ENCODE assay signal across 8 cellular contexts in the genomic region with DNA sequence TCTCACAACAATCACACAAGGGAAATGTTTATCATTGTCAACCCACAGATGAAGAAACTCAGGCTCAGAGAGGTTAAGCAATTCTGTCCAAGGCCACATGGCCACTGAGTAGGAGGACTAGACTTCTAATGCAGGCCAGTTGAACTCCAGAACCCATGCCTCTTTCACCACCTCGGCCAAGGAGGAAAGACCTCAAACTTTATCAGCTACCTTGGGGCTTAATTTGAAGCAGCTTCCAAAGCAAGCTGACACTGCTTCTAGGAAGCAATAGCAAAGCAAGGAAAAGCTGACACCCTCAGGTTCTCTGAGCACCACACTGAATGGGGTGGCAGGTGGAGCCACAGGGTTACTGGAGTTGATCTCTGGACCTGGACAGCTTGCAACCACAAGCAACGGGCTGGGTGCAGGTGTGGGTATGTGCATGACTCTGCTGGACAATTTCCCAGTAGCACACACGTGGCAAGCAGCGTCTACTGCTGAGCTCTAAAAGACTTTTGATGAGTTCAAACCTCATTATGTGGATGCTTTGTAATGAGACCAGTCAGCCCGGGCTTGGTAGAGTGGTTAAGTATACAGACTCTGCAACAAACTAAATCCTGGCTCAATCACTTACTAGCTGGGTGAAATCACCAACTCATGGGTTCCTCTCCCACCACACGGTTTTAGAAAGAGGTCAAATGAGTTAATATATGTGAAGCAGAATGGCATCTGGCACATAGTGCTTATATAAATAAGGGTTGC. TPM values are rescaled to one million over a fixed set of nuclear protein-coding genes. Genes with fewer than 3 reads are reported as not detected.
DNase-seq lines count a peak whose midpoint lies in the region; ATAC-seq, FAIRE-seq and TF ChIP-seq lines count a peak whose summit lies in the region.

No MANE protein-coding gene starts in this region.

- peak overlapping the region in 1 of 8 donors; percentile 81 for H3K4me3 Mint-ChIP-seq in CD4-positive, alpha-beta memory T cell

- no peaks in the 10 kb centered on the region for H3K27me3 ChIP-seq in CD4-positive, alpha-beta memory T cell (ENCODE audit: insufficient read depth, low read length)
- H3K27me3 ChIP-seq in GM12878 (replicated peaks in 1 of 2; ENCODE audit: control insufficient read depth in 2 of 2, insufficient read depth in 2 of 2, low read length in 1 of 2) (no peaks in the 10 kb centered on the region), mucosa of rectum (ENCODE audit: control insufficient read depth in 2 of 2, insufficient read depth in 2 of 2, low read length in 2 of 2) (no peaks in the 10 kb centered on the region)

- no peaks in the 10 kb centered on the region for H3K36me3 ChIP-seq in CD4-positive, alpha-beta memory T cell (ENCODE audit: insufficient read depth, low read length)
- H3K36me3 ChIP-seq in GM12878 (ENCODE audit: control insufficient read depth in 2 of 2, insufficient read depth in 2 of 2, low read length in 1 of 2) = no peaks in the 10 kb centered on the region; a peak in 1 of 4 replicates
- peaks cover 0 to 8% of the 10 kb centered on the region in 2 donors for H3K36me3 ChIP-seq in mucosa of rectum (ENCODE audit: control insufficient read depth in 2 of 2, insufficient read depth in 2 of 2, low read length in 2 of 2)

- no TSS peak for BruUV-seq in GM12878 (replicated peaks; lab: Mats Ljungman, UMichigan)

- peaks cover 1 to 9% of the 10 kb centered on the region in 2 donors for H3K36me3 Mint-ChIP-seq in CD4-positive, alpha-beta memory T cell

- H3K9ac ChIP-seq in GM12878 (ENCODE audit: control insufficient read depth, insufficient read depth, low read length) (no peak overlapping the region), mucosa of rectum (ENCODE audit: low read depth in 1 of 2, low read length in 2 of 2) (peak overlapping the region; percentile 35 to 50)

- intact Hi-C loops in CD4-positive, alpha-beta memory T cell (cut with micrococcal nuclease) = loop anchor here (1.0 to 5.0 kb wide), 7 partner anchors 38 to 1092 kb away; partner anchors contain the start of gene TIPARP
- intact Hi-C loops in GM12878 (cut with micrococcal nuclease; ENCODE audit: unreplicated experiment) = loop anchor here (1.0 to 5.0 kb wide), 5 partner anchors 49 to 986 kb away; no protein-coding TSS in a partner anchor

- no peak overlapping the region for H3K27ac ChIP-seq in CD4-positive, alpha-beta memory T cell (ENCODE audit: low read depth, low read length)
- H3K27ac ChIP-seq in GM12878 (ENCODE audit: control insufficient read depth, insufficient read depth) (no peak overlapping the region), mucosa of rectum (ENCODE audit: low read depth in 2 of 2, low read length in 2 of 2) (peak overlapping the region; percentile 78 to 85)

- H3K27me3 Mint-ChIP-seq in CD4-positive, alpha-beta memory T cell = no peaks in the 10 kb centered on the region

- peak overlapping the region; percentile 18; the same call in 1 of the 2 replicates for H3K4me2 ChIP-seq in GM12878 (ENCODE audit: control insufficient read depth, insufficient read depth)

- RAD21 ChIA-PET in GM12878 (lab: Charles Lee; ENCODE audit: unreplicated experiment) = interaction anchor here (0.7 to 5.5 kb wide), 33 partner anchors 9 to 627 kb away, joined by 3 to 80 read pairs (median 4); partner anchors contain the start of gene TIPARP

- ATAC-seq in HG03175 (IDR thresholded peaks at IDR 0.05; ENCODE audit: unreplicated experiment) (peak; percentile 12), GM12878 (no peak; the same call in 1 of the 3 replicates)

- no peak for FAIRE-seq in GM12878 (lab: Jason Lieb, UNC)

- no peaks in the 10 kb centered on the region for H3K9me3 Mint-ChIP-seq in CD4-positive, alpha-beta memory T cell

- SMC1A ChIA-PET in GM12878 (lab: Charles Lee; ENCODE audit: uncharacterized antibody, unreplicated experiment) = interaction anchor here (0.6 to 7.8 kb wide), 38 partner anchors 10 to 984 kb away, joined by 3 to 98 read pairs (median 4); partner anchors contain the start of genes SSR3 and TIPARP

- CTCF ChIA-PET in CD4-positive, alpha-beta memory T cell (lab: Charles Lee; ENCODE audit: partially characterized antibody) = interaction anchor here (0.6 to 17.1 kb wide), 68 partner anchors 9 to 1093 kb away, joined by 3 to 346 read pairs (median 5); partner anchors contain the start of genes CCNL1, SSR3 and TIPARP
- CTCF ChIA-PET in GM12878 (lab: Yijun Ruan, JAX) = interaction anchor here (0.6 to 32.0 kb wide), 53 partner anchors 9 to 987 kb away, joined by 3 to 939 read pairs (median 4); partner anchors contain the start of genes CCNL1, SSR3 and TIPARP

- TF ChIP-seq CTCF in GM12878 (IDR thresholded peaks at IDR 0.05 in 2 of 3, conservative IDR thresholded peaks at IDR 0.05 in 1 of 3; ENCODE audit: control insufficient read depth in 2 of 3, extremely low read depth in 1 of 3, insufficient read depth in 1 of 3, low read depth in 3 of 3, low read length in 3 of 3) = no peak

- TF ChIP-seq EP300 in GM12878 (IDR thresholded peaks at IDR 0.05; ENCODE audit: borderline replicate concordance in 1 of 2, control insufficient read depth in 1 of 2, low read depth in 2 of 2, low read length in 2 of 2) = no peak

- 43% methylated on average over 6 of the region's 6 CpGs for WGBS in GM12878 (ENCODE audit: insufficient coverage, insufficient replicate concordance, low lambda C conversion rate, missing lambda C conversion rate)

- no peak overlapping the region for H2AFZ ChIP-seq in GM12878 (ENCODE audit: control insufficient read depth, low read depth, low read length)

- no peaks in the 10 kb centered on the region for H4K20me1 ChIP-seq in GM12878 (ENCODE audit: control insufficient read depth, insufficient read depth)

- no peak overlapping the region for H3K4me3 ChIP-seq in CD4-positive, alpha-beta memory T cell (ENCODE audit: low read length in 2 of 2)
- H3K4me3 ChIP-seq in GM12878 = no peak overlapping the region
- peak overlapping the region in 1 of 2 donors; percentile 23 for H3K4me3 ChIP-seq in mucosa of rectum (ENCODE audit: low read length in 2 of 2)

- H3K4me1 Mint-ChIP-seq in CD4-positive, alpha-beta memory T cell = peaks cover 19 to 47% (median 38%) of the 10 kb centered on the region in 4 donors

- in situ Hi-C loops in GM12878 (cut with MboI) = loop anchor here (5.0 to 25.0 kb wide), 3 partner anchors 460 to 975 kb away; no protein-coding TSS in a partner anchor

- TF ChIP-seq RAD21 in GM12878 (IDR thresholded peaks at IDR 0.05; ENCODE audit: insufficient read depth, low read depth, low read length) = no peak

- no peaks in the 10 kb centered on the region for H3K79me2 ChIP-seq in GM12878 (ENCODE audit: control insufficient read depth, insufficient read depth, low read length)

- no peak for DNase-seq in CD4-positive, alpha-beta memory T cell
- no peak for DNase-seq in GM12878 (ENCODE audit: low read depth, low spot score)
- no peak for DNase-seq in SW480 (ENCODE audit: low spot score)
- DNase-seq in activated effector memory CD4-positive, alpha-beta T cell treated with anti-CD3 and anti-CD28 coated beads, Interleukin-2, amount 50 U/mL, for 16 hours = no peak
- no peak for DNase-seq in stimulated activated CD4-positive, alpha-beta T cell treated with anti-CD3 and anti-CD28 coated beads, Interleukin-15, amount 100 ng/mL, for 24 hours
- no peak for DNase-seq in OCI-M2 (lab: John Stamatoyannopoulos, UW; ENCODE audit: unreplicated experiment)

- H3K9me3 ChIP-seq in CD4-positive, alpha-beta memory T cell (ENCODE audit: control insufficient read depth in 1 of 2, low read length in 2 of 2) = no peaks in the 10 kb centered on the region
- H3K9me3 ChIP-seq in GM12878 (replicated peaks; ENCODE audit: control insufficient read depth, insufficient read depth, low read length) (no peaks in the 10 kb centered on the region), mucosa of rectum (ENCODE audit: control insufficient read depth in 2 of 2, low read length in 2 of 2) (no peaks in the 10 kb centered on the region)

- peak overlapping the region in 5 of 7 donors; percentile 30 to 66 (median 61) for H3K27ac Mint-ChIP-seq in CD4-positive, alpha-beta memory T cell

- no peak for TF ChIP-seq POLR2A in GM12878 (IDR thresholded peaks at IDR 0.05; ENCODE audit: low read depth, low read length)

- H3K4me1 ChIP-seq in CD4-positive, alpha-beta memory T cell (ENCODE audit: insufficient read depth, low read length) = peaks cover 42% of the 10 kb centered on the region
- H3K4me1 ChIP-seq in GM12878 (ENCODE audit: control insufficient read depth, insufficient read depth, low read length) (peaks cover 10% of the 10 kb centered on the region), mucosa of rectum (ENCODE audit: control insufficient read depth in 2 of 2, insufficient read depth in 2 of 2, low read length in 2 of 2) (peaks cover 23 to 34% of the 10 kb centered on the region in 2 donors)

- POLR2A ChIA-PET in CD4-positive, alpha-beta memory T cell (lab: Charles Lee; ENCODE audit: partially characterized antibody) = interaction anchor here (0.9 to 2.9 kb wide), 15 partner anchors 10 to 582 kb away, joined by 3 to 23 read pairs (median 4); partner anchors contain the start of genes CCNL1, SSR3 and TIPARP
- POLR2A ChIA-PET in GM12878 (lab: Charles Lee) = interaction anchor here (0.6 to 1.4 kb wide), 3 partner anchors 33 to 50 kb away, joined by 3 to 6 read pairs (median 3); no protein-coding TSS in a partner anchor

TF ChIP-seq in GM12878, 131 proteins besides CTCF, POLR2A, EP300 and RAD21:
- no peak for TF ChIP-seq EED (IDR thresholded peaks at IDR 0.05; ENCODE audit: low read depth)

RNA-seq across cellular contexts. Expression of gene CCNL1, which starts 23.1 kb away (rescaled TPM):
- total RNA-seq in CD4-positive, alpha-beta memory T cell = 100 to 1,000 TPM; 327 to 330 TPM
- polyA plus RNA-seq in CD4-positive, alpha-beta memory T cell = 10 to 100 TPM; 62.7 to 69.7 TPM
- 786 and 840 TPM in 2 replicates for total RNA-seq in GM12878 (2013; cell fraction: nucleolus; rRNA removed)
- total RNA-seq in GM12878 (2014; rRNA removed) (173 and 180 TPM in 2 replicates), GM12878 (2014; rRNA removed; fragmentation: Illumina TruSeq; extraction: Trizol) (125 and 134 TPM in 2 replicates), GM12878 (2021) (105 and 107 TPM in 2 replicates)
- polyA plus RNA-seq in GM12878 (2011; ENCODE audit: low read depth) = 92.3 TPM
- polyA plus RNA-seq in GM12878 (2011; rRNA removed) (174 and 236 TPM in 2 replicates), GM12878 (2014; fragmentation: Illumina TruSeq; extraction: Trizol) (119 and 153 TPM in 2 replicates), GM12878 (2014; fragmentation: Nextera tagmentation; extraction: Ambion mirVana) (10 to 100 TPM; 22.2 to 39.8 TPM), GM12878 (2014; rRNA removed) (127 and 135 TPM in 2 replicates), GM12878 (2016; fragmentation: Nextera tagmentation; extraction: Ambion mirVana) (100 to 1,000 TPM in 1 of 2 experiments, 10 to 100 TPM in 1; 85.1 to 111 TPM)
- 54.9 and 72.4 TPM in 2 replicates for polyA plus RNA-seq in GM12878 (2011; cell fraction: cytosol; rRNA removed)
- polyA plus RNA-seq in GM12878 (2011; cell fraction: nucleus; rRNA removed) = 732 and 1,003 TPM in 2 replicates
- polyA plus RNA-seq in GM12878 (2012) = 101 and 129 TPM in 2 replicates
- polyA minus RNA-seq in GM12878 (2011; rRNA and poly(A)+ RNA removed) = 159 and 190 TPM in 2 replicates
- polyA minus RNA-seq in GM12878 (2011; cell fraction: cytosol; rRNA and poly(A)+ RNA removed) = 50.1 and 54.2 TPM in 2 replicates
- polyA minus RNA-seq in GM12878 (2011; cell fraction: nucleus; rRNA and poly(A)+ RNA removed) = 1,045 and 1,316 TPM in 2 replicates

Comparison
In these comparisons a context has a peak if more than half of its experiments do, and no peak if none do; other contexts are left out.
1. H3K27ac ChIP-seq: peak in mucosa of rectum (2 of 2); none in CD4-positive, alpha-beta memory T cell (single experiment) and GM12878 (single experiment).